In the genomic region with DNA sequence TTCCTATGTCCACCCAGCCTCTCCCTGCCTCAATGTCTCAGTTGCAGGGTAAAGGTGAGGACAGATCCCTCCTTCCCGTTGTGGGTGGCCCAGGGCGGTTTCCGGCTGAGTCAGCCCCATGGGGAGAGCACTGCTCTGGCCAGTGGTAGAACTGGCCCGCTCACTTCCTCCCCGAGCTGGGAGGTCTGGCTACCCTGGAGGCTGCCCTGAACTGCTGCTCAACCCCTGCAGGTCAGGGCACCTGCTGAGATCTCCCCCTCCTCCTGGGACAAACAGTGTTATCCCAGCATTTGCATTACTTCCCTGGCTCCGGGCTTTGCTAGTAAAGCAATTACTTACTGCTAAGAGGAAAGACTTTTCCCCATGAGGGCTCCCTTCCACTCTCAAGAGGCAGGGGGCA, we compare ENCODE assay signal across 19 cellular contexts. TPM values are rescaled to one million over a fixed set of nuclear protein-coding genes. Genes with fewer than 3 reads are reported as not detected.
A peak's percentile ranks its signal among the peaks of the same experiment; 100 is the strongest.
DNase-seq lines count a peak whose midpoint lies in the region; ATAC-seq and TF ChIP-seq lines count a peak whose summit lies in the region.
"Had no signal": no experiment of that assay in that cellular context is flagged by ENCODE, and none has a peak within 500 bp of the region (broad histone marks: within the 10 kb centered on the region; RNA-seq: fewer than 3 reads in every experiment).

No MANE protein-coding gene starts in this region.

- H3K4me3 ChIP-seq in epithelial cell of esophagus (ENCODE audit: low read length): no peak overlapping the region
- H3K4me3 ChIP-seq in mesendoderm (ENCODE audit: low read length): no peak overlapping the region
- H3K4me3 ChIP-seq: cardiac muscle cell, Peyer's patch had no signal

- no peaks in the 10 kb centered on the region for H3K27me3 ChIP-seq in mesendoderm (ENCODE audit: insufficient read depth, low read length, poor library complexity)
- H3K27me3 ChIP-seq: cardiac muscle cell, Peyer's patch had no signal

- no CpG with 5 or more reads among the region's 6 CpGs for WGBS in mesendoderm (ENCODE audit: extremely low coverage, insufficient coverage, low lambda C conversion rate)

- no peak for TF ChIP-seq CTCF in epithelial cell of esophagus (IDR thresholded peaks at IDR 0.05; ENCODE audit: insufficient read depth, low read depth, low read length, missing control alignments)

- peak; percentile 39 for DNase-seq in EH (ENCODE audit: low read depth)
- DNase-seq in NCI-H69 (lab: John Stamatoyannopoulos, UW): peak; percentile 23
- DNase-seq in epithelial cell of esophagus (ENCODE audit: low read depth): peak; percentile 47
- peak; percentile 53 for DNase-seq in mesendoderm
- no peak for DNase-seq in NCI-H1694 treated with DMSO at 0.1 percent for 48 hours (lab: John Stamatoyannopoulos, UW)
- DNase-seq in stimulated activated CD8-positive, alpha-beta memory T cell treated with anti-CD3 and anti-CD28 coated beads, Interleukin-4, amount 100 ng/mL, for 48 hours: no peak
- DNase-seq: activated CD4-positive, alpha-beta memory T cell treated with anti-CD3 and anti-CD28 coated beads, Interleukin-2, amount 10 ng/mL, durations not matched to agents 7 days and 5 days; activated naive CD8-positive, alpha-beta T cell treated with anti-CD3 and anti-CD28 coated beads, Interleukin-2, amount 10 ng/mL, durations not matched to agents 7 days and 5 days; activated T-cell treated with anti-CD3 and anti-CD28 coated beads, Interleukin-2, amount 50 U/mL, for 72 hours; effector CD4-positive, alpha-beta T cell; MV-4-11; NCI-H2107; NCI-H748 treated with DMSO at 0.1 percent for 48 hours; nephron progenitor cell; Peyer's patch had no signal

- no peaks in the 10 kb centered on the region for H3K79me1 ChIP-seq in mesendoderm (ENCODE audit: low read length)

- H2BK5ac ChIP-seq in mesendoderm (ENCODE audit: low read length): no peak overlapping the region

- H3K79me2 ChIP-seq in mesendoderm (ENCODE audit: control insufficient read depth, insufficient read depth, low read length): no peaks in the 10 kb centered on the region

- H3K27ac ChIP-seq in mesendoderm (ENCODE audit: low read depth, low read length): no peak overlapping the region
- H3K27ac ChIP-seq: cardiac muscle cell, Peyer's patch, VCaP had no signal

- no peak overlapping the region for H4K8ac ChIP-seq in mesendoderm (ENCODE audit: low read depth, low read length)

- H3K4me2 ChIP-seq in mesendoderm (ENCODE audit: low read length): no peak overlapping the region

- no peak overlapping the region for H3K56ac ChIP-seq in mesendoderm (ENCODE audit: low read length)

- no peak overlapping the region for H3K4ac ChIP-seq in mesendoderm (ENCODE audit: low read depth, low read length)

- H2BK120ac ChIP-seq in mesendoderm (ENCODE audit: low read depth, low read length): no peak overlapping the region

- no peak overlapping the region for H3K9ac ChIP-seq in mesendoderm (ENCODE audit: low read length)

- H3K23ac ChIP-seq in mesendoderm (ENCODE audit: low read length): no peak overlapping the region

- no peak overlapping the region for H3K18ac ChIP-seq in mesendoderm (ENCODE audit: low read length)

- H2BK15ac ChIP-seq in mesendoderm (replicated peaks; ENCODE audit: low read depth): no peak overlapping the region

- H3K4me1 ChIP-seq in mesendoderm (ENCODE audit: control insufficient read depth, low read depth, low read length): peaks cover 5% of the 10 kb centered on the region
- H3K4me1 ChIP-seq: Peyer's patch had no signal

- ATAC-seq in GM21786 (IDR thresholded peaks at IDR 0.05; ENCODE audit: unreplicated experiment): no peak
- ATAC-seq in GM18520 (IDR thresholded peaks at IDR 0.05; ENCODE audit: unreplicated experiment): no peak
- ATAC-seq: activated T-cell treated with anti-CD3 and anti-CD28 coated beads, Interleukin-2, amount 50 U/mL, for 72 hours had no signal

- H3K36me3 ChIP-seq in mesendoderm (ENCODE audit: control insufficient read depth, insufficient read depth, low read length): no peaks in the 10 kb centered on the region
- H3K36me3 ChIP-seq: cardiac muscle cell, Peyer's patch had no signal

- H4K5ac ChIP-seq in mesendoderm (ENCODE audit: low read length): no peak overlapping the region

- H2AK5ac ChIP-seq in mesendoderm (ENCODE audit: low read length): no peak overlapping the region

RNA-seq across cellular contexts. Expression of a gene that starts 21.4 kb away (rescaled TPM):
- polyA plus RNA-seq in mesendoderm (2013, experiment 1 of 2): 20.1 TPM
- 19.7 TPM for polyA plus RNA-seq in mesendoderm (2013, experiment 2 of 2)

RNA-seq across cellular contexts. Expression of a gene that starts 24.5 kb away (rescaled TPM):
- 27.9 TPM for polyA plus RNA-seq in mesendoderm (2013, experiment 1 of 2)
- polyA plus RNA-seq in mesendoderm (2013, experiment 2 of 2): 28.8 TPM

RNA-seq across cellular contexts. Expression of a gene that starts 45.3 kb away (rescaled TPM):
- polyA plus RNA-seq in mesendoderm (2013, experiment 1 of 2): 28.8 TPM
- polyA plus RNA-seq in mesendoderm (2013, experiment 2 of 2): 27.4 TPM

Comparison
In these comparisons a context has a peak if more than half of its experiments do, and no peak if none do; other contexts are left out.
1. DNase-seq: peak in EH (single experiment), NCI-H69 (single experiment), epithelial cell of esophagus (single experiment) and mesendoderm (single experiment); none in NCI-H1694 treated with DMSO at 0.1 percent for 48 hours (single experiment) and stimulated activated CD8-positive, alpha-beta memory T cell treated with anti-CD3 and anti-CD28 coated beads, Interleukin-4, amount 100 ng/mL, for 48 hours (single experiment).